ENCODE assay signal across 9 cellular contexts in the genomic region with DNA sequence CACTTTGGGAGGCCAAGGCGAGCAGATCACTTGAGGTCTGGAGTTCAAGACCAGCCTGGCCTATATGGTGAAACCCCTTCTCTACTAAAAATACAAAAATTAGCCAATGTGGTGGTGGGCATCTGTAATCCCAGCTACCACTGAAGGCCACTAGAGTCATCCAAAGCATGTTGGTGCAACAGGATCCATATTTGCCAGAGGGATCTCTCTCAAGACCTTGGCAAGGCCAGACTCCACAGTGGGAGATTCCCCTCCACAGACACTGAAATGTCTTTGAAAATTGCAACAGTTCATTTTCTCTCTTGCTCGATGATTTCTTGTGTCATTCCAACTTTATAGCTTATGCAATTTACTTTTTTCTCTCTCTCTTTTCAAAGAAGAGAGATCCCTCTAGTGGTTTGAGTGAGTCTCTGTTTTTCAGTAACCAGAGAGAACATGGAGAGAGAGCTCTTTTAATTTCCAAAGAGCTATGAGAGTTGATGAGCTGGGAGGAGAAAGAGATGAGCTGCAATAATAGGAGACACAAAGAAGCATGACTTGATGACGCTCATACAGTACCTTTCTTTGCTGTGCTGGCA.
A peak's percentile ranks its signal among the peaks of the same experiment; 100 is the strongest.
DNase-seq lines count a peak whose midpoint lies in the region; ATAC-seq, FAIRE-seq and TF ChIP-seq lines count a peak whose summit lies in the region.
"Had no signal": no experiment of that assay in that cellular context is flagged by ENCODE, and none has a peak within 500 bp of the region (broad histone marks: within the 10 kb centered on the region; RNA-seq: fewer than 3 reads in every experiment).

No MANE protein-coding gene starts in this region.

- no peak overlapping the region for H3K27ac ChIP-seq in AG04450 (ENCODE audit: low read depth, low read length)
- no peak overlapping the region for H3K27ac ChIP-seq in small intestine (ENCODE audit: low read depth in 1 of 2, low read length in 1 of 2)

- H3K9me3 ChIP-seq in AG04450 (ENCODE audit: control insufficient read depth, insufficient read depth, low read length) (no peaks in the 10 kb centered on the region), small intestine (ENCODE audit: control insufficient read depth, low read depth) (no peaks in the 10 kb centered on the region)

- H3K36me3 ChIP-seq in small intestine (ENCODE audit: control insufficient read depth in 2 of 2, insufficient read depth in 2 of 2, low read length in 2 of 2), result no peaks in the 10 kb centered on the region

- CTCF ChIA-PET in AG04450 (lab: Charles Lee), result interaction anchor here (0.6 to 2.2 kb wide), 12 partner anchors 19 to 1293 kb away, joined by 3 to 7 read pairs (median 4); no protein-coding TSS in a partner anchor

- FAIRE-seq in small intestine (lab: Jason Lieb, UNC), result no peak

- POLR2A ChIA-PET in AG04450 (lab: Yijun Ruan, JAX), result no interaction called here

- DNase-seq in AG04450 (ENCODE audit: low read depth, low spot score) (no peak), GM20000 (ENCODE audit: low spot score) (peak; percentile 4), UCSD-AML1 (lab: John Stamatoyannopoulos, UW; ENCODE audit: unreplicated experiment) (peak; percentile 8), iris pigment epithelial cell (ENCODE audit: low read depth) (peak; percentile 47), small intestine (no peak), NCI-H1092 treated with DMSO at 0.1 percent for 48 hours (lab: John Stamatoyannopoulos, UW) (no peak)
- DNase-seq in activated CD4-positive, alpha-beta T cell treated with anti-CD3 and anti-CD28 coated beads for 1 hour, result no peak
- DNase-seq: activated effector memory CD4-positive, alpha-beta T cell treated with Interleukin-2 at 50 U/mL for 16 hours had no signal

- H3K27me3 ChIP-seq in AG04450 (ENCODE audit: control insufficient read depth, insufficient read depth, low read length), result no peaks in the 10 kb centered on the region
- no peaks in the 10 kb centered on the region for H3K27me3 ChIP-seq in small intestine (ENCODE audit: control insufficient read depth in 2 of 2, insufficient read depth in 2 of 2, low read length in 2 of 2)

- TF ChIP-seq CTCF in AG04450 (IDR thresholded peaks at IDR 0.05; ENCODE audit: low read depth, low read length) (peak; percentile 46), GM20000 (IDR thresholded peaks at IDR 0.05; ENCODE audit: extremely low read depth, missing control alignments) (no peak)

- 37 to 52% (median 47%) methylated on average over 3 of the region's 3 CpGs for WGBS in small intestine, 3 donors

- no peak for ATAC-seq in HG02759 (IDR thresholded peaks at IDR 0.05; ENCODE audit: unreplicated experiment)

- no peaks in the 10 kb centered on the region for H3K4me1 ChIP-seq in small intestine (ENCODE audit: control insufficient read depth in 2 of 2, insufficient read depth in 1 of 2, low read depth in 1 of 2, low read length in 1 of 2)

- H3K4me3 ChIP-seq in AG04450 (ENCODE audit: low read depth, low read length) (no peak overlapping the region), small intestine (ENCODE audit: low read depth in 1 of 2, low read length in 2 of 2) (no peak overlapping the region)

Comparison
In these comparisons a context has a peak if more than half of its experiments do, and no peak if none do; other contexts are left out.
1. DNase-seq: peak in GM20000 (single experiment), UCSD-AML1 (single experiment) and iris pigment epithelial cell (single experiment); none in AG04450 (single experiment), small intestine (single experiment), activated CD4-positive, alpha-beta T cell treated with anti-CD3 and anti-CD28 coated beads for 1 hour (single experiment) and NCI-H1092 treated with DMSO at 0.1 percent for 48 hours (single experiment).